ENCODE assay signal across 9 cellular contexts in the genomic region with DNA sequence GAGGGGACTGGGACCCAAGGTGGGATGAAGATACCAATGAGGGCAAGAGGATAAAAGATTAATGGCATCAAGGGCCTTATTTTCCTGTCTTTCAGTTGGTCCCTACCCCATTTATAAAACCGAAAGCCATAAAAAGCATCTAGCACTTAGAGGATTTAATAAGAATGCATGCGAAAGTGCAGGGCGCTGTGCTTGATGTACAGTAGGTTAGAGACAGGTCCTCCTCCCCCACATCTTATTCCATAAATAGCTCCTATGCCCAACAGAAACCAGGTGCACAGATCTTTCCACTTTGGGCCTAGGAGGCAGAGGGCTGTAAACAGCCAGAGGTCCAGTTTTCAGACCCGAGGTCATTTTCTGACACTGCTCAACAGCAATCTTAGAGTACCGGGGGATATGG. TPM values are rescaled to one million over a fixed set of nuclear protein-coding genes. Genes with fewer than 3 reads are reported as not detected.
DNase-seq lines count a peak whose midpoint lies in the region; ATAC-seq and TF ChIP-seq lines count a peak whose summit lies in the region.
"Had no signal": no experiment of that assay in that cellular context is flagged by ENCODE, and none has a peak within 500 bp of the region (broad histone marks: within the 10 kb centered on the region; RNA-seq: fewer than 3 reads in every experiment).

No MANE protein-coding gene starts in this region.

- H3K4me3 ChIP-seq in GM23338 (peak overlapping the region; percentile 93), skeletal muscle satellite cell (ENCODE audit: low read length) (peak overlapping the region; percentile 89)

- POLR2A ChIA-PET in activated CD4-positive, alpha-beta memory T cell treated with anti-CD3 and anti-CD28 coated beads, Interleukin-2, amount 10 ng/mL, durations not matched to agents 7 days and 5 days (lab: Charles Lee): interaction anchor here (1.0 to 4.4 kb wide), 10 partner anchors 8 to 327 kb away, joined by 3 to 92 read pairs (median 16); a partner anchor contains a TSS

- peaks cover 17% of the 10 kb centered on the region for H3K4me1 ChIP-seq in GM23338 (ENCODE audit: insufficient read depth)
- peaks cover 20% of the 10 kb centered on the region for H3K4me1 ChIP-seq in skeletal muscle satellite cell (ENCODE audit: control insufficient read depth, insufficient read depth, low read length)

- intact Hi-C loops in left ventricle myocardium superior (cut with micrococcal nuclease): no loop called here

- H3K9ac ChIP-seq in skeletal muscle satellite cell (ENCODE audit: low read depth, low read length): peak overlapping the region; percentile 75

- H3K9me3 Mint-ChIP-seq in GM23338: no peaks in the 10 kb centered on the region; the same call in 2 of the 3 replicates
- H3K9me3 Mint-ChIP-seq in activated CD4-positive, alpha-beta memory T cell treated with anti-CD3 and anti-CD28 coated beads, Interleukin-2, amount 10 ng/mL, durations not matched to agents 7 days and 5 days: no peaks in the 10 kb centered on the region

- H3K4me1 Mint-ChIP-seq in GM23338: peaks cover 17% of the 10 kb centered on the region
- peaks cover 53% of the 10 kb centered on the region for H3K4me1 Mint-ChIP-seq in activated CD4-positive, alpha-beta memory T cell treated with anti-CD3 and anti-CD28 coated beads, Interleukin-2, amount 10 ng/mL, durations not matched to agents 7 days and 5 days

- H3K4me3 Mint-ChIP-seq in GM23338: peak overlapping the region; percentile 97
- H3K4me3 Mint-ChIP-seq in activated CD4-positive, alpha-beta memory T cell treated with anti-CD3 and anti-CD28 coated beads, Interleukin-2, amount 10 ng/mL, durations not matched to agents 7 days and 5 days: peak overlapping the region; percentile 99

- H3K9me2 ChIP-seq in GM23338 (ENCODE audit: insufficient read depth): no peaks in the 10 kb centered on the region

- H3K27ac ChIP-seq in GM23338 (ENCODE audit: low read depth): no peak overlapping the region

- H3F3A ChIP-seq in GM23338 (replicated peaks; ENCODE audit: low read depth): peaks cover 11% of the 10 kb centered on the region; the same call in 1 of the 2 replicates

- no peak for ATAC-seq in GM23338
- ATAC-seq in left ventricle myocardium superior: peak; percentile 30
- ATAC-seq in HG03354 (IDR thresholded peaks at IDR 0.05; ENCODE audit: poor library complexity, severe bottlenecking, unreplicated experiment): no peak

- peaks cover 25% of the 10 kb centered on the region for H3K27me3 Mint-ChIP-seq in GM23338 (ENCODE audit: insufficient read depth, low read depth, poor library complexity)
- H3K27me3 Mint-ChIP-seq in activated CD4-positive, alpha-beta memory T cell treated with anti-CD3 and anti-CD28 coated beads, Interleukin-2, amount 10 ng/mL, durations not matched to agents 7 days and 5 days: no peaks in the 10 kb centered on the region

- CTCF ChIA-PET in activated CD4-positive, alpha-beta memory T cell treated with anti-CD3 and anti-CD28 coated beads, Interleukin-2, amount 10 ng/mL, durations not matched to agents 7 days and 5 days (lab: Charles Lee): interaction anchor here (0.7 to 4.4 kb wide), 9 partner anchors 10 to 221 kb away, joined by 3 to 60 read pairs (median 31); a partner anchor contains a TSS

- H3K9me3 ChIP-seq in skeletal muscle satellite cell (replicated peaks; ENCODE audit: low read length): no peaks in the 10 kb centered on the region

- H3K36me3 ChIP-seq in GM23338 (ENCODE audit: insufficient read depth): peaks cover 15% of the 10 kb centered on the region
- H3K36me3 ChIP-seq in skeletal muscle satellite cell (ENCODE audit: insufficient read depth, low read length): peaks cover 28% of the 10 kb centered on the region

- peaks cover 23% of the 10 kb centered on the region for H3K79me2 ChIP-seq in GM23338 (replicated peaks; ENCODE audit: insufficient read depth)

- TF ChIP-seq CTCF in GM23338 (conservative IDR thresholded peaks at IDR 0.05; ENCODE audit: low read depth in 2 of 2): no peak

- H4K20me1 ChIP-seq in GM23338 (replicated peaks; ENCODE audit: insufficient read depth): peaks cover 20% of the 10 kb centered on the region

- H3K27ac Mint-ChIP-seq in GM23338: no peak overlapping the region; the same call in 1 of the 2 replicates
- H3K27ac Mint-ChIP-seq in activated CD4-positive, alpha-beta memory T cell treated with anti-CD3 and anti-CD28 coated beads, Interleukin-2, amount 10 ng/mL, durations not matched to agents 7 days and 5 days: peak overlapping the region; percentile 87

- H3K27me3 ChIP-seq in GM23338 (ENCODE audit: insufficient read depth): no peaks in the 10 kb centered on the region
- H3K27me3 ChIP-seq in skeletal muscle satellite cell (ENCODE audit: control insufficient read depth, insufficient read depth, low read length): no peaks in the 10 kb centered on the region

- peak overlapping the region; percentile 98 for H3K4me2 ChIP-seq in GM23338
- H3K4me2 ChIP-seq in skeletal muscle satellite cell (ENCODE audit: low read length): peak overlapping the region; percentile 76

- H2AFZ ChIP-seq in GM23338: no peak overlapping the region

- DNase-seq in GM23338 (ENCODE audit: low spot score) (no peak), left ventricle myocardium superior (no peak), NCI-H82 treated with DMSO at 0.1 percent for 48 hours (lab: John Stamatoyannopoulos, UW; ENCODE audit: unreplicated experiment) (no peak), NCI-H226 (no peak), cerebellar nuclear complex (lab: John Stamatoyannopoulos, UW) (no peak)
- peak; percentile 26 for DNase-seq in activated CD4-positive, alpha-beta memory T cell treated with anti-CD3 and anti-CD28 coated beads, Interleukin-2, amount 10 ng/mL, durations not matched to agents 7 days and 5 days

- H3K36me3 Mint-ChIP-seq in GM23338 (ENCODE audit: low read depth): peaks cover 37% of the 10 kb centered on the region
- peaks cover 37% of the 10 kb centered on the region for H3K36me3 Mint-ChIP-seq in activated CD4-positive, alpha-beta memory T cell treated with anti-CD3 and anti-CD28 coated beads, Interleukin-2, amount 10 ng/mL, durations not matched to agents 7 days and 5 days (ENCODE audit: low read depth)

TF ChIP-seq in GM23338, 12 proteins besides CTCF, POLR2A, EP300 and RAD21 (continues in another document):
- TF ChIP-seq, protein P1, sequence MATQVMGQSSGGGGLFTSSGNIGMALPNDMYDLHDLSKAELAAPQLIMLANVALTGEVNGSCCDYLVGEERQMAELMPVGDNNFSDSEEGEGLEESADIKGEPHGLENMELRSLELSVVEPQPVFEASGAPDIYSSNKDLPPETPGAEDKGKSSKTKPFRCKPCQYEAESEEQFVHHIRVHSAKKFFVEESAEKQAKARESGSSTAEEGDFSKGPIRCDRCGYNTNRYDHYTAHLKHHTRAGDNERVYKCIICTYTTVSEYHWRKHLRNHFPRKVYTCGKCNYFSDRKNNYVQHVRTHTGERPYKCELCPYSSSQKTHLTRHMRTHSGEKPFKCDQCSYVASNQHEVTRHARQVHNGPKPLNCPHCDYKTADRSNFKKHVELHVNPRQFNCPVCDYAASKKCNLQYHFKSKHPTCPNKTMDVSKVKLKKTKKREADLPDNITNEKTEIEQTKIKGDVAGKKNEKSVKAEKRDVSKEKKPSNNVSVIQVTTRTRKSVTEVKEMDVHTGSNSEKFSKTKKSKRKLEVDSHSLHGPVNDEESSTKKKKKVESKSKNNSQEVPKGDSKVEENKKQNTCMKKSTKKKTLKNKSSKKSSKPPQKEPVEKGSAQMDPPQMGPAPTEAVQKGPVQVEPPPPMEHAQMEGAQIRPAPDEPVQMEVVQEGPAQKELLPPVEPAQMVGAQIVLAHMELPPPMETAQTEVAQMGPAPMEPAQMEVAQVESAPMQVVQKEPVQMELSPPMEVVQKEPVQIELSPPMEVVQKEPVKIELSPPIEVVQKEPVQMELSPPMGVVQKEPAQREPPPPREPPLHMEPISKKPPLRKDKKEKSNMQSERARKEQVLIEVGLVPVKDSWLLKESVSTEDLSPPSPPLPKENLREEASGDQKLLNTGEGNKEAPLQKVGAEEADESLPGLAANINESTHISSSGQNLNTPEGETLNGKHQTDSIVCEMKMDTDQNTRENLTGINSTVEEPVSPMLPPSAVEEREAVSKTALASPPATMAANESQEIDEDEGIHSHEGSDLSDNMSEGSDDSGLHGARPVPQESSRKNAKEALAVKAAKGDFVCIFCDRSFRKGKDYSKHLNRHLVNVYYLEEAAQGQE (IDR thresholded peaks at IDR 0.05; ENCODE audit: unreplicated experiment): no peak
- TF ChIP-seq CREB1 (CRISPR knock-in tag; IDR thresholded peaks at IDR 0.05; ENCODE audit: low read depth): no peak

RNA-seq across cellular contexts. Expression of a gene that starts 1.2 kb away (rescaled TPM):
- 16.9 and 36.8 TPM in 2 replicates for total RNA-seq in GM23338 (2014; rRNA removed; shearing (Covaris generic))
- polyA plus RNA-seq in GM23338 (2016; fragmentation: Nextera tagmentation; extraction: Ambion mirVana): 49.1 and 50.1 TPM in 2 replicates
- 100 to 1,000 TPM; 109 to 117 TPM for total RNA-seq in activated CD4-positive, alpha-beta memory T cell treated with anti-CD3 and anti-CD28 coated beads, Interleukin-2, amount 10 ng/mL, durations not matched to agents 7 days and 5 days
- total RNA-seq in left ventricle myocardium superior: 103 TPM
- 16.7 and 22.5 TPM in 2 replicates for total RNA-seq in skeletal muscle satellite cell (2012; rRNA removed)

RNA-seq across cellular contexts. Expression of a gene that starts 22.7 kb away (rescaled TPM):
- 1.0 and 1.2 TPM in 2 replicates for total RNA-seq in GM23338 (2014; rRNA removed; shearing (Covaris generic))
- 0.16 and 0.40 TPM in 2 replicates for polyA plus RNA-seq in GM23338 (2016; fragmentation: Nextera tagmentation; extraction: Ambion mirVana)
- total RNA-seq in activated CD4-positive, alpha-beta memory T cell treated with anti-CD3 and anti-CD28 coated beads, Interleukin-2, amount 10 ng/mL, durations not matched to agents 7 days and 5 days: not detected
- not detected for total RNA-seq in left ventricle myocardium superior
- total RNA-seq in skeletal muscle satellite cell (2012; rRNA removed): not detected in 2 replicates
- total RNA-seq: dermis microvascular lymphatic vessel endothelial cell had no signal

RNA-seq across cellular contexts. Expression of a gene that starts 22.9 kb away (rescaled TPM):
- 417 and 566 TPM in 2 replicates for total RNA-seq in GM23338 (2014; rRNA removed; shearing (Covaris generic))
- 718 and 746 TPM in 2 replicates for polyA plus RNA-seq in GM23338 (2016; fragmentation: Nextera tagmentation; extraction: Ambion mirVana)
- 100 to 1,000 TPM; 170 to 183 TPM for total RNA-seq in activated CD4-positive, alpha-beta memory T cell treated with anti-CD3 and anti-CD28 coated beads, Interleukin-2, amount 10 ng/mL, durations not matched to agents 7 days and 5 days
- 146 TPM for total RNA-seq in left ventricle myocardium superior
- total RNA-seq in skeletal muscle satellite cell (2012; rRNA removed): 424 and 515 TPM in 2 replicates

RNA-seq across cellular contexts. Expression of a gene that starts 28.3 kb away (rescaled TPM):
- total RNA-seq in GM23338 (2014; rRNA removed; shearing (Covaris generic)): 14.1 and 16.1 TPM in 2 replicates
- polyA plus RNA-seq in GM23338 (2016; fragmentation: Nextera tagmentation; extraction: Ambion mirVana): 2.4 and 2.5 TPM in 2 replicates
- 10 to 100 TPM; 30.6 to 31.7 TPM for total RNA-seq in activated CD4-positive, alpha-beta memory T cell treated with anti-CD3 and anti-CD28 coated beads, Interleukin-2, amount 10 ng/mL, durations not matched to agents 7 days and 5 days
- total RNA-seq in left ventricle myocardium superior: 31.0 TPM
- 10.9 and 12.9 TPM in 2 replicates for total RNA-seq in skeletal muscle satellite cell (2012; rRNA removed)
